In the genomic region with DNA sequence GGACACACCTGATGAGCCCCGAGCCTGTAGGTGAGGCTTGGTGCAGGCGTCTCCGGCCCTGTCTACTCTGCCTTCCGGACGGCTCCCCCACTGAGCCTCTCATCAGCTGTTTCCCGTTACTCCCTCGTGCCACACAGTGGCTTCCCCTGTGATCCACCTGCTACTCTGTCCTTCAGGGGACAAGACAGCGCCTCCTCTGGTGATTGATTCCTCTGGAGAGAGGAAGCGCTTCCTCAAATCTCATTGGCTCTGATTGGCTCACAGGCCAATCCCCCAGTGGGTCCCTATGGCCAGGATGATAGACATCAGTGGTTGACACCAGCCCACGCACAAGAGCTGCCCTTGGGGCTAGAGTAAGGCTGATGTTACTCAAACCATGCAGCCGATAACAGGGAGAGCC, we compare ENCODE assay signal across 1 cellular context.
TF ChIP-seq lines count a peak whose summit lies in the region.

No MANE protein-coding gene starts in this region.

TF ChIP-seq in K562, 482 proteins besides CTCF, POLR2A, EP300 and RAD21 (continued from another document and continues in another):
- TF ChIP-seq, protein P1, sequence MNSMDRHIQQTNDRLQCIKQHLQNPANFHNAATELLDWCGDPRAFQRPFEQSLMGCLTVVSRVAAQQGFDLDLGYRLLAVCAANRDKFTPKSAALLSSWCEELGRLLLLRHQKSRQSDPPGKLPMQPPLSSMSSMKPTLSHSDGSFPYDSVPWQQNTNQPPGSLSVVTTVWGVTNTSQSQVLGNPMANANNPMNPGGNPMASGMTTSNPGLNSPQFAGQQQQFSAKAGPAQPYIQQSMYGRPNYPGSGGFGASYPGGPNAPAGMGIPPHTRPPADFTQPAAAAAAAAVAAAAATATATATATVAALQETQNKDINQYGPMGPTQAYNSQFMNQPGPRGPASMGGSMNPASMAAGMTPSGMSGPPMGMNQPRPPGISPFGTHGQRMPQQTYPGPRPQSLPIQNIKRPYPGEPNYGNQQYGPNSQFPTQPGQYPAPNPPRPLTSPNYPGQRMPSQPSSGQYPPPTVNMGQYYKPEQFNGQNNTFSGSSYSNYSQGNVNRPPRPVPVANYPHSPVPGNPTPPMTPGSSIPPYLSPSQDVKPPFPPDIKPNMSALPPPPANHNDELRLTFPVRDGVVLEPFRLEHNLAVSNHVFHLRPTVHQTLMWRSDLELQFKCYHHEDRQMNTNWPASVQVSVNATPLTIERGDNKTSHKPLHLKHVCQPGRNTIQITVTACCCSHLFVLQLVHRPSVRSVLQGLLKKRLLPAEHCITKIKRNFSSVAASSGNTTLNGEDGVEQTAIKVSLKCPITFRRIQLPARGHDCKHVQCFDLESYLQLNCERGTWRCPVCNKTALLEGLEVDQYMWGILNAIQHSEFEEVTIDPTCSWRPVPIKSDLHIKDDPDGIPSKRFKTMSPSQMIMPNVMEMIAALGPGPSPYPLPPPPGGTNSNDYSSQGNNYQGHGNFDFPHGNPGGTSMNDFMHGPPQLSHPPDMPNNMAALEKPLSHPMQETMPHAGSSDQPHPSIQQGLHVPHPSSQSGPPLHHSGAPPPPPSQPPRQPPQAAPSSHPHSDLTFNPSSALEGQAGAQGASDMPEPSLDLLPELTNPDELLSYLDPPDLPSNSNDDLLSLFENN (IDR thresholded peaks at IDR 0.05; ENCODE audit: low read depth in 2 of 2, low read length in 2 of 2), result 0 out of 4 replicates have a peak, but pooled peaks of 1 of the 2 experiments have one; percentile 25
- TF ChIP-seq, protein P2, sequence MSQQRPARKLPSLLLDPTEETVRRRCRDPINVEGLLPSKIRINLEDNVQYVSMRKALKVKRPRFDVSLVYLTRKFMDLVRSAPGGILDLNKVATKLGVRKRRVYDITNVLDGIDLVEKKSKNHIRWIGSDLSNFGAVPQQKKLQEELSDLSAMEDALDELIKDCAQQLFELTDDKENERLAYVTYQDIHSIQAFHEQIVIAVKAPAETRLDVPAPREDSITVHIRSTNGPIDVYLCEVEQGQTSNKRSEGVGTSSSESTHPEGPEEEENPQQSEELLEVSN (IDR thresholded peaks at IDR 0.05; ENCODE audit: borderline replicate concordance in 1 of 2, extremely low read depth in 1 of 2, insufficient read depth in 1 of 2, insufficient read length in 1 of 2, low read depth in 1 of 2, low read length in 1 of 2, poor library complexity in 1 of 2, severe bottlenecking in 1 of 2), result peak in 1 of 2 experiments; percentile 42
- TF ChIP-seq ZNF444 (CRISPR knock-in tag; IDR thresholded peaks at IDR 0.05) (no peak), CBX5 (IDR thresholded peaks at IDR 0.05; ENCODE audit: borderline replicate concordance, low read depth) (no peak), PPARD (CRISPR knock-in tag; IDR thresholded peaks at IDR 0.05) (no peak), DACH1 (IDR thresholded peaks at IDR 0.05; ENCODE audit: partially characterized antibody) (peak; percentile 91), ZFP36 (IDR thresholded peaks at IDR 0.05; ENCODE audit: low read depth, low read length, partially characterized antibody) (no peak), ZNF140 (CRISPR knock-in tag; IDR thresholded peaks at IDR 0.05) (no peak), KDM1A (IDR thresholded peaks at IDR 0.05) (peak; percentile 43 to 57; a peak in 2 of 4 replicates), ZBTB33 (CRISPR knock-in tag; IDR thresholded peaks at IDR 0.05) (peak; percentile 54; the same call in 1 of the 2 replicates), COPS2 (conservative IDR thresholded peaks at IDR 0.05) (no peak), MAX (CRISPR knock-in tag; IDR thresholded peaks at IDR 0.05) (peak; percentile 81), TOE1 (IDR thresholded peaks at IDR 0.05; ENCODE audit: borderline replicate concordance) (0 out of 2 replicates have a peak, but pooled peaks have one; percentile 36), TOE1 (CRISPR knock-in tag; IDR thresholded peaks at IDR 0.05; ENCODE audit: borderline replicate concordance, low read depth) (no peak), MGA (IDR thresholded peaks at IDR 0.05) (peak; percentile 73), CREM (IDR thresholded peaks at IDR 0.05; ENCODE audit: low read depth) (peak; percentile 36; the same call in 1 of the 2 replicates), RFX1 (IDR thresholded peaks at IDR 0.05) (no peak), FOXJ2 (tag; IDR thresholded peaks at IDR 0.05) (no peak), ESRRA (IDR thresholded peaks at IDR 0.05; ENCODE audit: borderline replicate concordance, low read depth) (peak; percentile 77; the same call in 1 of the 2 replicates), GABPB1 (CRISPR knock-in tag; IDR thresholded peaks at IDR 0.05) (peak; percentile 48; the same call in 1 of the 2 replicates)
- TF ChIP-seq, protein P3, sequence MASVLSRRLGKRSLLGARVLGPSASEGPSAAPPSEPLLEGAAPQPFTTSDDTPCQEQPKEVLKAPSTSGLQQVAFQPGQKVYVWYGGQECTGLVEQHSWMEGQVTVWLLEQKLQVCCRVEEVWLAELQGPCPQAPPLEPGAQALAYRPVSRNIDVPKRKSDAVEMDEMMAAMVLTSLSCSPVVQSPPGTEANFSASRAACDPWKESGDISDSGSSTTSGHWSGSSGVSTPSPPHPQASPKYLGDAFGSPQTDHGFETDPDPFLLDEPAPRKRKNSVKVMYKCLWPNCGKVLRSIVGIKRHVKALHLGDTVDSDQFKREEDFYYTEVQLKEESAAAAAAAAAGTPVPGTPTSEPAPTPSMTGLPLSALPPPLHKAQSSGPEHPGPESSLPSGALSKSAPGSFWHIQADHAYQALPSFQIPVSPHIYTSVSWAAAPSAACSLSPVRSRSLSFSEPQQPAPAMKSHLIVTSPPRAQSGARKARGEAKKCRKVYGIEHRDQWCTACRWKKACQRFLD (CRISPR knock-in tag; IDR thresholded peaks at IDR 0.05), result no peak
- TF ChIP-seq, protein P4, sequence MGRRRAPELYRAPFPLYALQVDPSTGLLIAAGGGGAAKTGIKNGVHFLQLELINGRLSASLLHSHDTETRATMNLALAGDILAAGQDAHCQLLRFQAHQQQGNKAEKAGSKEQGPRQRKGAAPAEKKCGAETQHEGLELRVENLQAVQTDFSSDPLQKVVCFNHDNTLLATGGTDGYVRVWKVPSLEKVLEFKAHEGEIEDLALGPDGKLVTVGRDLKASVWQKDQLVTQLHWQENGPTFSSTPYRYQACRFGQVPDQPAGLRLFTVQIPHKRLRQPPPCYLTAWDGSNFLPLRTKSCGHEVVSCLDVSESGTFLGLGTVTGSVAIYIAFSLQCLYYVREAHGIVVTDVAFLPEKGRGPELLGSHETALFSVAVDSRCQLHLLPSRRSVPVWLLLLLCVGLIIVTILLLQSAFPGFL (CRISPR knock-in tag; IDR thresholded peaks at IDR 0.05), result no peak
- TF ChIP-seq, protein P5, sequence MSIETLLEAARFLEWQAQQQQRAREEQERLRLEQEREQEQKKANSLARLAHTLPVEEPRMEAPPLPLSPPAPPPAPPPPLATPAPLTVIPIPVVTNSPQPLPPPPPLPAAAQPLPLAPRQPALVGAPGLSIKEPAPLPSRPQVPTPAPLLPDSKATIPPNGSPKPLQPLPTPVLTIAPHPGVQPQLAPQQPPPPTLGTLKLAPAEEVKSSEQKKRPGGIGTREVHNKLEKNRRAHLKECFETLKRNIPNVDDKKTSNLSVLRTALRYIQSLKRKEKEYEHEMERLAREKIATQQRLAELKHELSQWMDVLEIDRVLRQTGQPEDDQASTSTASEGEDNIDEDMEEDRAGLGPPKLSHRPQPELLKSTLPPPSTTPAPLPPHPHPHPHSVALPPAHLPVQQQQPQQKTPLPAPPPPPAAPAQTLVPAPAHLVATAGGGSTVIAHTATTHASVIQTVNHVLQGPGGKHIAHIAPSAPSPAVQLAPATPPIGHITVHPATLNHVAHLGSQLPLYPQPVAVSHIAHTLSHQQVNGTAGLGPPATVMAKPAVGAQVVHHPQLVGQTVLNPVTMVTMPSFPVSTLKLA (conservative IDR thresholded peaks at IDR 0.05), result peak in 1 of 2 experiments; percentile 65; a peak in 2 of 4 replicates
- TF ChIP-seq, protein P6, sequence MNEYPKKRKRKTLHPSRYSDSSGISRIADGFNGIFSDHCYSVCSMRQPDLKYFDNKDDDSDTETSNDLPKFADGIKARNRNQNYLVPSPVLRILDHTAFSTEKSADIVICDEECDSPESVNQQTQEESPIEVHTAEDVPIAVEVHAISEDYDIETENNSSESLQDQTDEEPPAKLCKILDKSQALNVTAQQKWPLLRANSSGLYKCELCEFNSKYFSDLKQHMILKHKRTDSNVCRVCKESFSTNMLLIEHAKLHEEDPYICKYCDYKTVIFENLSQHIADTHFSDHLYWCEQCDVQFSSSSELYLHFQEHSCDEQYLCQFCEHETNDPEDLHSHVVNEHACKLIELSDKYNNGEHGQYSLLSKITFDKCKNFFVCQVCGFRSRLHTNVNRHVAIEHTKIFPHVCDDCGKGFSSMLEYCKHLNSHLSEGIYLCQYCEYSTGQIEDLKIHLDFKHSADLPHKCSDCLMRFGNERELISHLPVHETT (CRISPR knock-in tag; conservative IDR thresholded peaks at IDR 0.05 in 1 of 2, IDR thresholded peaks at IDR 0.05 in 1 of 2), result 0 out of 4 replicates have a peak, but pooled peaks of 1 of the 2 experiments have one; percentile 44
